In the genomic region with DNA sequence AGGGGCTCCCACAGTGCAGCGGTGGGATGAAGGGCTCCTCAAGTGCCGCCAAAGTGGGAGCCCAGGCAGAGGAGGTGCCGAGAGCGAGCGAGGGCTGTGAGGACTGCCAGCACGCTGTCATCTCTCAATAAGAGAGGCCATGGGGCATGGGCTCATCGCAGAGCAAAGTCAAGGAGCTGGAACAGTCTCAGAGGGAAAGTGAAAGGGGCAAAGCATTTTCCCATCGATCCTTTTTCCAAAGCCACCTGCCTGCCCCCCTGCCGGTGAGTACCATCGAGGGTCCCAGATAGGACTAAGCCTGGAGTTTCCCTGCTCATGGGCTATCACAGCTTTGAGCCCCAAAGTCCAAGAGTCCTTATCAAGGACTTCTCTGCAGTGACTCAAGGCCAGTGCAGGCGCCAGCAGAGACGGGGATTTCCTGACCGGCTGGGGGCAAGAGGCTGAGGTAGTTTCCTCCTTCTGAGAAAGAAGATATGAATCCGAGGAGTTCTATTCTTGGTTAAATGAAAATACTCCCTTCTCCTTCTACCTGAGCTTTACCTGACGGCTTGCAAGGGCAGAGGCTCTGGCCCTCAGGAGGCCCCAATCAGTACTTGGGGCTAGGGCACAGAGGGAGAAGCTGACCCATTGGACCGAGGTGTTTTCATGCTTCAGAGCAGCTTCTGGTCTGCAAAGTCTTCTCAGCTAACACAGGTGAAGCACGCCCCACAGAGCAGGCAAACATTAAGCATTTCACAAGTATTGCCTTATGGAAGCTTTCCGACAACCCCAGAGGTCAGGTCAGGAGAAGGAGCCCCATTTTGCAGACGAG, we compare ENCODE assay signal across 1 cellular context.
TF ChIP-seq lines count a peak whose summit lies in the region.

No MANE protein-coding gene starts in this region.

TF ChIP-seq in GM12878, 131 proteins besides CTCF, POLR2A, EP300 and RAD21 (continued from another document):
- TF ChIP-seq, protein P1, sequence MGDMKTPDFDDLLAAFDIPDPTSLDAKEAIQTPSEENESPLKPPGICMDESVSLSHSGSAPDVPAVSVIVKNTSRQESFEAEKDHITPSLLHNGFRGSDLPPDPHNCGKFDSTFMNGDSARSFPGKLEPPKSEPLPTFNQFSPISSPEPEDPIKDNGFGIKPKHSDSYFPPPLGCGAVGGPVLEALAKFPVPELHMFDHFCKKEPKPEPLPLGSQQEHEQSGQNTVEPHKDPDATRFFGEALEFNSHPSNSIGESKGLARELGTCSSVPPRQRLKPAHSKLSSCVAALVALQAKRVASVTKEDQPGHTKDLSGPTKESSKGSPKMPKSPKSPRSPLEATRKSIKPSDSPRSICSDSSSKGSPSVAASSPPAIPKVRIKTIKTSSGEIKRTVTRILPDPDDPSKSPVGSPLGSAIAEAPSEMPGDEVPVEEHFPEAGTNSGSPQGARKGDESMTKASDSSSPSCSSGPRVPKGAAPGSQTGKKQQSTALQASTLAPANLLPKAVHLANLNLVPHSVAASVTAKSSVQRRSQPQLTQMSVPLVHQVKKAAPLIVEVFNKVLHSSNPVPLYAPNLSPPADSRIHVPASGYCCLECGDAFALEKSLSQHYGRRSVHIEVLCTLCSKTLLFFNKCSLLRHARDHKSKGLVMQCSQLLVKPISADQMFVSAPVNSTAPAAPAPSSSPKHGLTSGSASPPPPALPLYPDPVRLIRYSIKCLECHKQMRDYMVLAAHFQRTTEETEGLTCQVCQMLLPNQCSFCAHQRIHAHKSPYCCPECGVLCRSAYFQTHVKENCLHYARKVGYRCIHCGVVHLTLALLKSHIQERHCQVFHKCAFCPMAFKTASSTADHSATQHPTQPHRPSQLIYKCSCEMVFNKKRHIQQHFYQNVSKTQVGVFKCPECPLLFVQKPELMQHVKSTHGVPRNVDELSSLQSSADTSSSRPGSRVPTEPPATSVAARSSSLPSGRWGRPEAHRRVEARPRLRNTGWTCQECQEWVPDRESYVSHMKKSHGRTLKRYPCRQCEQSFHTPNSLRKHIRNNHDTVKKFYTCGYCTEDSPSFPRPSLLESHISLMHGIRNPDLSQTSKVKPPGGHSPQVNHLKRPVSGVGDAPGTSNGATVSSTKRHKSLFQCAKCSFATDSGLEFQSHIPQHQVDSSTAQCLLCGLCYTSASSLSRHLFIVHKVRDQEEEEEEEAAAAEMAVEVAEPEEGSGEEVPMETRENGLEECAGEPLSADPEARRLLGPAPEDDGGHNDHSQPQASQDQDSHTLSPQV (IDR thresholded peaks at IDR 0.05): no peak
- TF ChIP-seq HDGF (IDR thresholded peaks at IDR 0.05): peak; percentile 55; the same call in 1 of the 2 replicates
- no peak; the same call in none of the 2 replicates for TF ChIP-seq MTA2 (IDR thresholded peaks at IDR 0.05; ENCODE audit: low read depth)
- TF ChIP-seq, protein P2, sequence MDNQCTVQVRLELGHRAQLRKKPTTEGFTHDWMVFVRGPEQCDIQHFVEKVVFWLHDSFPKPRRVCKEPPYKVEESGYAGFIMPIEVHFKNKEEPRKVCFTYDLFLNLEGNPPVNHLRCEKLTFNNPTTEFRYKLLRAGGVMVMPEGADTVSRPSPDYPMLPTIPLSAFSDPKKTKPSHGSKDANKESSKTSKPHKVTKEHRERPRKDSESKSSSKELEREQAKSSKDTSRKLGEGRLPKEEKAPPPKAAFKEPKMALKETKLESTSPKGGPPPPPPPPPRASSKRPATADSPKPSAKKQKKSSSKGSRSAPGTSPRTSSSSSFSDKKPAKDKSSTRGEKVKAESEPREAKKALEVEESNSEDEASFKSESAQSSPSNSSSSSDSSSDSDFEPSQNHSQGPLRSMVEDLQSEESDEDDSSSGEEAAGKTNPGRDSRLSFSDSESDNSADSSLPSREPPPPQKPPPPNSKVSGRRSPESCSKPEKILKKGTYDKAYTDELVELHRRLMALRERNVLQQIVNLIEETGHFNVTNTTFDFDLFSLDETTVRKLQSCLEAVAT (IDR thresholded peaks at IDR 0.05): peak; percentile 28; the same call in 1 of the 2 replicates
- TF ChIP-seq BMI1 (IDR thresholded peaks at IDR 0.05; ENCODE audit: borderline replicate concordance): no peak
- TF ChIP-seq RELA (IDR thresholded peaks at IDR 0.05; ENCODE audit: borderline replicate concordance, partially characterized antibody): peak; percentile 72
- TF ChIP-seq JUNB (IDR thresholded peaks at IDR 0.05): peak; percentile 23; the same call in 1 of the 2 replicates
- TF ChIP-seq TCF12 (IDR thresholded peaks at IDR 0.05; ENCODE audit: low read depth, low read length): no peak
- TF ChIP-seq WRNIP1 (IDR thresholded peaks at IDR 0.05; ENCODE audit: borderline replicate concordance, low read depth, low read length): no peak
